ENCODE assay signal across 16 cellular contexts in the genomic region with DNA sequence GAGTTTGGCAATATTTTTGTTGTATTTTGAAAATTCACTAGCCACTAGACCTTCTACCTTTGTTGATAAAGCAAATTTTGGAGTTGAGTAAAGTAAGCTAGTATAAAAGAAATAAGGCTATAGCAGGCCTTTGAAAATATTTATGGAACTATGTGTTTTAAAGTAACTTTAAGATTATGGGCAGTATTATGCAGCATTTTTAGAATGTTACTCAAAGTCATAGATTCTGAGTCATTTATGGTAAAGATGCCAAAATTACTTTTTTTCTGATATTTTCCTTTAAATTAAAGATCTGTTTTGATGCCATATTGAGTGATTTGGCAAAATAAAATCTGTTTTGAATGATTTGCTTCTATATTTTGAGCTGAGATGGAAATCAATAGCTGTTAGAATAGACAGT.
DNase-seq lines count a peak whose midpoint lies in the region.
"Had no signal": no experiment of that assay in that cellular context is flagged by ENCODE, and none has a peak within 500 bp of the region (broad histone marks: within the 10 kb centered on the region; RNA-seq: fewer than 3 reads in every experiment).

No MANE protein-coding gene starts in this region.

- H3K27me3 ChIP-seq in adipocyte (replicated peaks; ENCODE audit: control insufficient read depth, insufficient read depth, low read length), result no peaks in the 10 kb centered on the region

- H3K36me3 ChIP-seq in adipocyte (ENCODE audit: control insufficient read depth, insufficient read depth, low read length, severe bottlenecking), result no peaks in the 10 kb centered on the region

- DNase-seq in EH (ENCODE audit: low read depth) (peak; percentile 16), HCEC 1CT (peak; percentile 61), adipocyte (ENCODE audit: low read depth) (peak; percentile 58), iris pigment epithelial cell (ENCODE audit: low read depth) (peak; percentile 37), GF-D8 (lab: John Stamatoyannopoulos, UW) (no peak), Ammon's horn (ENCODE audit: low spot score) (no peak), amniotic stem cell (lab: John Stamatoyannopoulos, UW) (no peak)
- DNase-seq: ACHN, AML-193, COR-L47, Kasumi-1, MM.1S, NCI-H1092 treated with DMSO at 0.1 percent for 48 hours, NCI-H2081 treated with DMSO at 0.1 percent for 48 hours, NCI-H2227 treated with DMSO at 0.1 percent for 48 hours, NCI-H524 treated with DMSO at 0.1 percent for 48 hours had no signal

- H3K4me1 ChIP-seq in adipocyte (ENCODE audit: control insufficient read depth, insufficient read depth, low read length), result peaks cover 28% of the 10 kb centered on the region

- no peaks in the 10 kb centered on the region for H3K9me3 ChIP-seq in adipocyte (ENCODE audit: control insufficient read depth, low read length)

- no peak overlapping the region for H3K9ac ChIP-seq in adipocyte (ENCODE audit: low read length)

- no peak overlapping the region for H3K4me3 ChIP-seq in adipocyte (ENCODE audit: low read length)

Comparison
In these comparisons a context has a peak if more than half of its experiments do, and no peak if none do; other contexts are left out.
1. DNase-seq: peak in EH (single experiment), HCEC 1CT (single experiment), adipocyte (single experiment) and iris pigment epithelial cell (single experiment); none in GF-D8 (single experiment), Ammon's horn (single experiment) and amniotic stem cell (single experiment).